29 cellular contexts compared by ENCODE assay signal in the genomic region with DNA sequence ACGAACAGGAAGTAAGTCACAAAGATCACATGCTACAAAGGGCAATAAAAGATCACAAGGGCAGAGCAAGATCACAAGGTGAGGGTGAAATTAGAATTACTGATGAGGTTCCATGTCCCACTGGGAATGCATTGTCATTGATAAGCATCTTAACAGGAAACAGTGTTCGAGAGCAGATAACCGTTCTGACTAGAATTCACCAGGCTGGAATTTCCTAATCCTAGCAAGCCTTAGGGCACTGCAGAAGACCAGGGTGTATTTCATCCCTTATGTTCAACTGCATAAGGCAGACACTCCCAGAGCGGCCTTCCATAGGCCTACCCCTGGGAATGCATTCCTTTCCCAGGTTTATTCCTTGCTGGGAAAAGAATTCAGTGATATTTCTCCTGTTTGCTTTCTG.
"Had no signal": no experiment of that assay in that cellular context is flagged by ENCODE, and none has a peak within 500 bp of the region (broad histone marks: within the 10 kb centered on the region; RNA-seq: fewer than 3 reads in every experiment).

No MANE protein-coding gene starts in this region.

- H3K36me3 Mint-ChIP-seq: activated naive CD8-positive, alpha-beta T cell treated with anti-CD3 and anti-CD28 coated beads for 36 hours; stimulated activated effector memory CD8-positive, alpha-beta T cell treated with anti-CD3 and anti-CD28 coated beads, Interleukin-12 subunit alpha, Interleukin-12 subunit beta, amount 100 ng/mL, for 72 hours had no signal

- H3K4me3 ChIP-seq: adrenal gland, body of pancreas, esophagus muscularis mucosa, heart right ventricle, left lung, lower lobe of right lung, prostate gland, skin epidermis, thoracic aorta, uterus had no signal

- H3K27me3 Mint-ChIP-seq: activated B cell treated with CpG ODN at 0.5 μM for 24 hours; activated naive CD8-positive, alpha-beta T cell treated with anti-CD3 and anti-CD28 coated beads for 36 hours; stimulated activated naive CD8-positive, alpha-beta T cell treated with anti-CD3 and anti-CD28 coated beads, Interleukin-15, Interleukin-2, amounts not matched to agents 100 ng/mL and 50 ng/mL, for 24 hours; type B pancreatic cell had no signal

- DNase-seq: activated B cell treated with CpG ODN at 0.5 μM for 24 hours; activated CD4-positive, alpha-beta T cell treated with anti-CD3 and anti-CD28 coated beads, Interleukin-2, amount 50 U/mL, for 4 hours; activated effector memory CD4-positive, alpha-beta T cell treated with anti-CD3 and anti-CD28 coated beads, Interleukin-2, amount 50 U/mL, for 16 hours; activated naive CD4-positive, alpha-beta T cell treated with anti-CD3 and anti-CD28 coated beads for 36 hours; activated naive CD8-positive, alpha-beta T cell treated with anti-CD3 and anti-CD28 coated beads for 36 hours; activated T-cell treated with anti-CD3 and anti-CD28 coated beads for 4 hours; adrenal gland; aorta; body of pancreas; dermis blood vessel endothelial cell; effector CD4-positive, alpha-beta T cell; foreskin keratinocyte; heart right ventricle; left lung; lower lobe of right lung; mesenchymal stem cell; natural killer cell; retina; stimulated activated CD4-positive, alpha-beta T cell treated with anti-CD3 and anti-CD28 coated beads, Interleukin-4, amount 100 ng/mL, for 24 hours; uterus had no signal

- H3K27me3 ChIP-seq: adrenal gland, body of pancreas, esophagus muscularis mucosa, foreskin keratinocyte, heart right ventricle, left lung, neutrophil, uterus had no signal

- H3K4me3 Mint-ChIP-seq: activated B cell treated with CpG ODN at 0.5 μM for 24 hours; activated naive CD4-positive, alpha-beta T cell treated with anti-CD3 and anti-CD28 coated beads for 36 hours; activated naive CD8-positive, alpha-beta T cell treated with anti-CD3 and anti-CD28 coated beads for 36 hours; natural killer cell; stimulated activated effector memory CD8-positive, alpha-beta T cell treated with anti-CD3 and anti-CD28 coated beads, Interleukin-12 subunit alpha, Interleukin-12 subunit beta, amount 100 ng/mL, for 72 hours; stimulated activated naive CD8-positive, alpha-beta T cell treated with anti-CD3 and anti-CD28 coated beads, Interleukin-15, Interleukin-2, amounts not matched to agents 100 ng/mL and 50 ng/mL, for 24 hours; type B pancreatic cell had no signal

- ATAC-seq: body of pancreas; foreskin keratinocyte; heart right ventricle; left lung; lower lobe of right lung; natural killer cell; sciatic nerve; stimulated activated effector memory CD8-positive, alpha-beta T cell treated with anti-CD3 and anti-CD28 coated beads, Interleukin-12 subunit alpha, Interleukin-12 subunit beta, amount 100 ng/mL, for 72 hours had no signal

- H3K27ac ChIP-seq: adrenal gland, body of pancreas, esophagus muscularis mucosa, foreskin keratinocyte, heart right ventricle, left lung, lower lobe of right lung, neutrophil, prostate gland, skin epidermis, thoracic aorta, uterus had no signal

- H3K9me3 ChIP-seq: adrenal gland, body of pancreas, neutrophil, prostate gland, thoracic aorta, uterus had no signal

- H3K4me1 Mint-ChIP-seq: activated B cell treated with CpG ODN at 0.5 μM for 24 hours; activated naive CD8-positive, alpha-beta T cell treated with anti-CD3 and anti-CD28 coated beads for 36 hours; natural killer cell; stimulated activated effector memory CD8-positive, alpha-beta T cell treated with anti-CD3 and anti-CD28 coated beads, Interleukin-12 subunit alpha, Interleukin-12 subunit beta, amount 100 ng/mL, for 72 hours had no signal

- H3K9me3 Mint-ChIP-seq: activated naive CD8-positive, alpha-beta T cell treated with anti-CD3 and anti-CD28 coated beads for 36 hours had no signal

- H3K4me1 ChIP-seq: adrenal gland, body of pancreas, esophagus muscularis mucosa, foreskin keratinocyte, heart right ventricle, left lung, lower lobe of right lung, prostate gland, uterus had no signal

- H3K27ac Mint-ChIP-seq: activated B cell treated with CpG ODN at 0.5 μM for 24 hours; activated naive CD4-positive, alpha-beta T cell treated with anti-CD3 and anti-CD28 coated beads for 36 hours; activated naive CD8-positive, alpha-beta T cell treated with anti-CD3 and anti-CD28 coated beads for 36 hours; natural killer cell; stimulated activated effector memory CD8-positive, alpha-beta T cell treated with anti-CD3 and anti-CD28 coated beads, Interleukin-12 subunit alpha, Interleukin-12 subunit beta, amount 100 ng/mL, for 72 hours; stimulated activated naive CD8-positive, alpha-beta T cell treated with anti-CD3 and anti-CD28 coated beads, Interleukin-15, Interleukin-2, amounts not matched to agents 100 ng/mL and 50 ng/mL, for 24 hours; type B pancreatic cell had no signal

- H3K36me3 ChIP-seq: adrenal gland, esophagus muscularis mucosa, heart right ventricle, left lung, lower lobe of right lung, neutrophil, prostate gland, thoracic aorta, uterus had no signal
